In the genomic region with DNA sequence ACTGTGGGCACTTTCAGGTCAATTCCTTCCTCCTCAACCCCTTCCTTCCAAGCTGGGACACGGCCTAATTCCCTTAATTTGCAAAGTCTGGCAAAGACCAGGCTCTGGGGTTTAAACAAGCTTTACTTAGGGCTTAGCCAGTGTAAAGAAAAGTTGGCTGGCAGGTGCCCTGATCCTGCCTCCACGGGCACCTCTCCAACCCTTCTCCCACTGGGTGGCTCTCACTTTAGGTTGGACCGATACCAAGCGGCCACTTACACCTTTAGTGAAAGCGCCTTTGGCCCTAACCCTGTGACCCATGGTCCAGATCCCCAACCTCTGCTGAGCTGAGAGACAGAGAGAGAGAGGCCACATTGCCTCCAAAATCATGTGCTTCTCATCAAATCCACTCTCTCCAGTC, we compare ENCODE assay signal across 25 cellular contexts. TPM values are rescaled to one million over a fixed set of nuclear protein-coding genes. Genes with fewer than 3 reads are reported as not detected.
DNase-seq lines count a peak whose midpoint lies in the region; TF ChIP-seq lines count a peak whose summit lies in the region.
"Had no signal": no experiment of that assay in that cellular context is flagged by ENCODE, and none has a peak within 500 bp of the region (broad histone marks: within the 10 kb centered on the region; RNA-seq: fewer than 3 reads in every experiment).

No MANE protein-coding gene starts in this region.

- TF ChIP-seq CTCF in VCaP (conservative IDR thresholded peaks at IDR 0.05) (no peak), osteoblast (IDR thresholded peaks at IDR 0.05; ENCODE audit: extremely low read depth, low read depth, low read length) (no peak), GM13977 (IDR thresholded peaks at IDR 0.05; ENCODE audit: extremely low read depth, insufficient read depth, missing control alignments) (no peak), ovary (IDR thresholded peaks at IDR 0.05) (no peak)

- no peak overlapping the region for H2AFZ ChIP-seq in osteoblast (ENCODE audit: low read length)

- TF ChIP-seq EP300 in ovary (IDR thresholded peaks at IDR 0.05) = no peak

- no peak for TF ChIP-seq POLR2A in ovary (IDR thresholded peaks at IDR 0.05)

- DNase-seq in DMS79 (lab: John Stamatoyannopoulos, UW) (peak; percentile 13), NCI-H1092 treated with DMSO at 0.1 percent for 48 hours (lab: John Stamatoyannopoulos, UW) (peak; percentile 26), osteoblast (ENCODE audit: insufficient read length, low spot score, missing footprints) (peak; percentile 13), GM13977 (ENCODE audit: low spot score) (no peak), ovary (no peak), hippocampal formation (lab: John Stamatoyannopoulos, UW) (no peak)
- DNase-seq: AML-193; CD4-positive, alpha-beta T cell; GF-D8; IMR-90; MM.1S; NCI-H1417 treated with DMSO at 0.1 percent for 48 hours; NCI-H1694 treated with DMSO at 0.1 percent for 48 hours; NCI-H2171 treated with DMSO at 0.1 percent for 48 hours; NCI-H446; NCI-H524 treated with DMSO at 0.1 percent for 48 hours; NCI-H774; SHP77 treated with DMSO at 0.1 percent for 48 hours had no signal

- H3K9me3 ChIP-seq in osteoblast (ENCODE audit: low read depth, low read length) (no peaks in the 10 kb centered on the region), ovary (no peaks in the 10 kb centered on the region)
- H3K9me3 ChIP-seq: A549; BLaER1 treated with 17β-estradiol and CSF1 and Interleukin-3, amounts not matched to agents 10 nM and 100 nM had no signal

- H3K27ac ChIP-seq in VCaP (peak overlapping the region; percentile 43), osteoblast (ENCODE audit: low read depth, low read length) (no peak overlapping the region), ovary (no peak overlapping the region)
- H3K27ac ChIP-seq: A549; BLaER1 treated with 17β-estradiol and CSF1 and Interleukin-3, amounts not matched to agents 10 nM and 100 nM; KMS-11; SK-N-MC had no signal

- peaks cover 16% of the 10 kb centered on the region for H3K27me3 ChIP-seq in osteoblast (ENCODE audit: insufficient read depth, low read length)
- no peaks in the 10 kb centered on the region for H3K27me3 ChIP-seq in ovary

- no peaks in the 10 kb centered on the region for H4K20me1 ChIP-seq in osteoblast (ENCODE audit: insufficient read depth, low read length)

- H3K79me2 ChIP-seq in osteoblast (ENCODE audit: insufficient read depth, low read length) = no peaks in the 10 kb centered on the region

- no peak overlapping the region for H3K4me3 ChIP-seq in osteoblast (ENCODE audit: insufficient read depth, low read length)
- H3K4me3 ChIP-seq in ovary = no peak overlapping the region
- H3K4me3 ChIP-seq: A549; BLaER1 treated with 17β-estradiol and CSF1 and Interleukin-3, amounts not matched to agents 10 nM and 100 nM; SK-N-MC had no signal

- intact Hi-C loops in ovary (cut with DNase I) = no loop called here

- in situ Hi-C loops in GM13977 (cut with MboI; ENCODE audit: low pct_unique_long_range_greater_than_20kb, low sequenced_read_pairs, unreplicated experiment) = no loop called here

- no peak overlapping the region for H3K4me2 ChIP-seq in osteoblast (ENCODE audit: insufficient read depth, low read length)
- H3K4me2 ChIP-seq: A549, KMS-11 had no signal

- WGBS in ovary, 3 donors = 68 to 83% (median 75%) methylated on average over 5 of the region's 5 CpGs

- no peaks in the 10 kb centered on the region for H3K4me1 ChIP-seq in osteoblast (ENCODE audit: insufficient read depth, low read length)
- H3K4me1 ChIP-seq in ovary (ENCODE audit: insufficient read depth) = no peaks in the 10 kb centered on the region
- H3K4me1 ChIP-seq: A549 had no signal

- H3K36me3 ChIP-seq in osteoblast (ENCODE audit: insufficient read depth, low read length) (no peaks in the 10 kb centered on the region), ovary (no peaks in the 10 kb centered on the region)
- H3K36me3 ChIP-seq: BLaER1 treated with 17β-estradiol and CSF1 and Interleukin-3, amounts not matched to agents 10 nM and 100 nM had no signal

RNA-seq across cellular contexts. Expression of gene MLN, which starts 13.7 kb away (rescaled TPM):
- not detected in 2 replicates for total RNA-seq in osteoblast
- not detected for total RNA-seq in ovary
- polyA plus RNA-seq in ovary = not detected
- total RNA-seq: CD4-positive, alpha-beta T cell; H1; IMR-90; OCI-LY7 had no signal
- polyA plus RNA-seq: A549, H1, IMR-90 had no signal

RNA-seq across cellular contexts. Expression of gene LEMD2, which starts 28.6 kb away (rescaled TPM):
- total RNA-seq in osteoblast (47.4 and 49.2 TPM in 2 replicates), ovary (10 to 100 TPM; 43.6 to 66.8 (median 56.7) TPM)
- polyA plus RNA-seq in ovary = 10 to 100 TPM; 41.7 to 59.2 TPM

Comparison
In these comparisons a context has a peak if more than half of its experiments do, and no peak if none do; other contexts are left out.
1. DNase-seq: peak in DMS79 (single experiment), NCI-H1092 treated with DMSO at 0.1 percent for 48 hours (single experiment) and osteoblast (single experiment); none in GM13977 (single experiment), ovary (0 of 5) and hippocampal formation (0 of 2).